Comparison of ENCODE assay signal across 8 cellular contexts in genomic region chr16:19520861-19521331, GRCh38. TPM values are rescaled to one million over a fixed set of nuclear protein-coding genes. Genes with fewer than 3 reads are reported as not detected.
DNase-seq lines count a peak whose midpoint lies in the region; ATAC-seq and TF ChIP-seq lines count a peak whose summit lies in the region.

No MANE protein-coding gene starts in this region.

- no peak for TF ChIP-seq CTCF in CD8-positive, alpha-beta T cell (IDR thresholded peaks at IDR 0.05)

- H3K27ac ChIP-seq in CD8-positive, alpha-beta T cell (ENCODE audit: low read depth, low read length), result no peak overlapping the region

- intact Hi-C loops in CD8-positive, alpha-beta T cell (cut with DNase I, micrococcal nuclease), result loop anchor here in 1 of 2 experiments (2.0 kb wide), 1 partner anchor 720 kb away; the partner anchor contains the start of gene ARL6IP1

- no peak for ATAC-seq in CD8-positive, alpha-beta T cell
- ATAC-seq in activated T-helper 17 cell treated with anti-CD3 and anti-CD28 coated beads, Interleukin-2, amount 50 U/mL, for 72 hours (replicated peaks), result peak; percentile 13
- ATAC-seq in stimulated activated memory B cell treated with anti-CD40 and anti-IgM and Interleukin-4, amounts not matched to agents 10 μg/mL and 1 μg/mL and 100 μg/mL, for 72 hours, result no peak
- ATAC-seq in HG02970 (IDR thresholded peaks at IDR 0.05; ENCODE audit: low FRiP score, unreplicated experiment), result no peak

- peak overlapping the region; percentile 62 for H3K4me3 ChIP-seq in CD8-positive, alpha-beta T cell (ENCODE audit: low read depth, low read length)
- peak overlapping the region; percentile 91 for H3K4me3 ChIP-seq in iPS-18c (ENCODE audit: insufficient read depth, low read depth, low read length)

- no peaks in the 10 kb centered on the region for H3K9me3 Mint-ChIP-seq in CD8-positive, alpha-beta T cell
- no peaks in the 10 kb centered on the region for H3K9me3 Mint-ChIP-seq in activated T-helper 17 cell treated with anti-CD3 and anti-CD28 coated beads, Interleukin-2, amount 50 U/mL, for 72 hours
- H3K9me3 Mint-ChIP-seq in stimulated activated memory B cell treated with anti-CD40 and anti-IgM and Interleukin-4, amounts not matched to agents 10 μg/mL and 1 μg/mL and 100 μg/mL, for 72 hours, result no peaks in the 10 kb centered on the region

- no peaks in the 10 kb centered on the region for H3K9me3 ChIP-seq in CD8-positive, alpha-beta T cell (ENCODE audit: low read length)
- no peaks in the 10 kb centered on the region for H3K9me3 ChIP-seq in iPS-18c (ENCODE audit: control insufficient read depth, insufficient read depth, low read length)

- H3K27ac Mint-ChIP-seq in CD8-positive, alpha-beta T cell, result peak overlapping the region; percentile 92
- peak overlapping the region; percentile 95 for H3K27ac Mint-ChIP-seq in activated T-helper 17 cell treated with anti-CD3 and anti-CD28 coated beads, Interleukin-2, amount 50 U/mL, for 72 hours
- peak overlapping the region; percentile 87 for H3K27ac Mint-ChIP-seq in stimulated activated memory B cell treated with anti-CD40 and anti-IgM and Interleukin-4, amounts not matched to agents 10 μg/mL and 1 μg/mL and 100 μg/mL, for 72 hours

- CTCF ChIA-PET in CD8-positive, alpha-beta T cell (lab: Charles Lee), result interaction anchor here (1.2 kb wide), 1 partner anchor 13 kb away, joined by 4 read pairs; no protein-coding TSS in a partner anchor

- peaks cover 31% of the 10 kb centered on the region for H3K4me1 ChIP-seq in CD8-positive, alpha-beta T cell (ENCODE audit: insufficient read depth, low read length)

- peaks cover 65% of the 10 kb centered on the region for H3K4me1 Mint-ChIP-seq in CD8-positive, alpha-beta T cell (ENCODE audit: low read depth)
- H3K4me1 Mint-ChIP-seq in activated T-helper 17 cell treated with anti-CD3 and anti-CD28 coated beads, Interleukin-2, amount 50 U/mL, for 72 hours, result peaks cover 33% of the 10 kb centered on the region
- H3K4me1 Mint-ChIP-seq in stimulated activated memory B cell treated with anti-CD40 and anti-IgM and Interleukin-4, amounts not matched to agents 10 μg/mL and 1 μg/mL and 100 μg/mL, for 72 hours, result peaks cover 56% of the 10 kb centered on the region

- POLR2A ChIA-PET in CD8-positive, alpha-beta T cell (lab: Charles Lee), result interaction anchor here (0.7 to 1.7 kb wide), 3 partner anchors 34 to 1286 kb away, joined by 3 to 8 read pairs (median 4); partner anchors contain the start of genes ERI2, REXO5 and VPS35L

- peak overlapping the region; percentile 93 for H3K4me3 Mint-ChIP-seq in CD8-positive, alpha-beta T cell
- H3K4me3 Mint-ChIP-seq in activated T-helper 17 cell treated with anti-CD3 and anti-CD28 coated beads, Interleukin-2, amount 50 U/mL, for 72 hours, result peak overlapping the region; percentile 98
- peak overlapping the region; percentile 97 for H3K4me3 Mint-ChIP-seq in stimulated activated memory B cell treated with anti-CD40 and anti-IgM and Interleukin-4, amounts not matched to agents 10 μg/mL and 1 μg/mL and 100 μg/mL, for 72 hours

- peaks cover 2% of the 10 kb centered on the region for H3K36me3 ChIP-seq in CD8-positive, alpha-beta T cell (ENCODE audit: insufficient read depth, low read length)

- peaks cover 32% of the 10 kb centered on the region for H3K36me3 Mint-ChIP-seq in CD8-positive, alpha-beta T cell
- peaks cover 16% of the 10 kb centered on the region for H3K36me3 Mint-ChIP-seq in activated T-helper 17 cell treated with anti-CD3 and anti-CD28 coated beads, Interleukin-2, amount 50 U/mL, for 72 hours (ENCODE audit: low read depth)
- H3K36me3 Mint-ChIP-seq in stimulated activated memory B cell treated with anti-CD40 and anti-IgM and Interleukin-4, amounts not matched to agents 10 μg/mL and 1 μg/mL and 100 μg/mL, for 72 hours, result peaks cover 12% of the 10 kb centered on the region

- H3K27me3 ChIP-seq in CD8-positive, alpha-beta T cell (ENCODE audit: insufficient read depth, low read length), result no peaks in the 10 kb centered on the region

- DNase-seq in CD8-positive, alpha-beta T cell, result peak in 1 of 7 experiments; percentile 20
- DNase-seq in HT-29 (ENCODE audit: low spot score) (peak; percentile 66), 8988T (no peak), Ammon's horn (ENCODE audit: low spot score) (no peak)

- H3K27me3 Mint-ChIP-seq in CD8-positive, alpha-beta T cell (ENCODE audit: low read depth), result no peaks in the 10 kb centered on the region
- H3K27me3 Mint-ChIP-seq in activated T-helper 17 cell treated with anti-CD3 and anti-CD28 coated beads, Interleukin-2, amount 50 U/mL, for 72 hours, result no peaks in the 10 kb centered on the region
- no peaks in the 10 kb centered on the region for H3K27me3 Mint-ChIP-seq in stimulated activated memory B cell treated with anti-CD40 and anti-IgM and Interleukin-4, amounts not matched to agents 10 μg/mL and 1 μg/mL and 100 μg/mL, for 72 hours

RNA-seq across cellular contexts. Expression of gene GDE1, which starts 1.0 kb away (rescaled TPM):
- total RNA-seq in CD8-positive, alpha-beta T cell, result 10 to 100 TPM; 26.2 to 29.0 TPM
- 64.4 and 67.2 TPM in 2 replicates for total RNA-seq in HT-29 (2014; rRNA removed; shearing (Covaris generic))
- total RNA-seq in activated T-helper 17 cell treated with anti-CD3 and anti-CD28 coated beads, Interleukin-2, amount 50 U/mL, for 72 hours, result 10 to 100 TPM; 24.2 to 36.9 TPM

RNA-seq across cellular contexts. Expression of gene CCP110, which starts 2.8 kb away (rescaled TPM):
- total RNA-seq in CD8-positive, alpha-beta T cell, result 10 to 100 TPM; 12.2 to 14.1 TPM
- 3.4 and 4.8 TPM in 2 replicates for total RNA-seq in HT-29 (2014; rRNA removed; shearing (Covaris generic))
- total RNA-seq in activated T-helper 17 cell treated with anti-CD3 and anti-CD28 coated beads, Interleukin-2, amount 50 U/mL, for 72 hours, result 10 to 100 TPM; 28.1 to 46.5 TPM

RNA-seq across cellular contexts. Expression of gene VPS35L, which starts 34.6 kb away (rescaled TPM):
- 10 to 100 TPM; 26.5 to 27.3 TPM for total RNA-seq in CD8-positive, alpha-beta T cell
- 0.65 and 1.7 TPM in 2 replicates for total RNA-seq in HT-29 (2014; rRNA removed; shearing (Covaris generic))
- 10 to 100 TPM; 38.2 to 40.8 TPM for total RNA-seq in activated T-helper 17 cell treated with anti-CD3 and anti-CD28 coated beads, Interleukin-2, amount 50 U/mL, for 72 hours

Comparison
In these comparisons a context has a peak if more than half of its experiments do, and no peak if none do; other contexts are left out.
1. RNA of gene VPS35L, which starts 34.6 kb away (total RNA-seq): 38.2 to 40.8 TPM in activated T-helper 17 cell treated with anti-CD3 and anti-CD28 coated beads, Interleukin-2, amount 50 U/mL, for 72 hours and 26.5 to 27.3 TPM in CD8-positive, alpha-beta T cell; 0.65 to 1.7 TPM in HT-29; every median in the first group is over 10 times any median in the second.
2. Peak in every context shown above with its lines, with median percentiles within 50 percentile points of each other: H3K27ac Mint-ChIP-seq and H3K4me3 Mint-ChIP-seq.